In the genomic region with DNA sequence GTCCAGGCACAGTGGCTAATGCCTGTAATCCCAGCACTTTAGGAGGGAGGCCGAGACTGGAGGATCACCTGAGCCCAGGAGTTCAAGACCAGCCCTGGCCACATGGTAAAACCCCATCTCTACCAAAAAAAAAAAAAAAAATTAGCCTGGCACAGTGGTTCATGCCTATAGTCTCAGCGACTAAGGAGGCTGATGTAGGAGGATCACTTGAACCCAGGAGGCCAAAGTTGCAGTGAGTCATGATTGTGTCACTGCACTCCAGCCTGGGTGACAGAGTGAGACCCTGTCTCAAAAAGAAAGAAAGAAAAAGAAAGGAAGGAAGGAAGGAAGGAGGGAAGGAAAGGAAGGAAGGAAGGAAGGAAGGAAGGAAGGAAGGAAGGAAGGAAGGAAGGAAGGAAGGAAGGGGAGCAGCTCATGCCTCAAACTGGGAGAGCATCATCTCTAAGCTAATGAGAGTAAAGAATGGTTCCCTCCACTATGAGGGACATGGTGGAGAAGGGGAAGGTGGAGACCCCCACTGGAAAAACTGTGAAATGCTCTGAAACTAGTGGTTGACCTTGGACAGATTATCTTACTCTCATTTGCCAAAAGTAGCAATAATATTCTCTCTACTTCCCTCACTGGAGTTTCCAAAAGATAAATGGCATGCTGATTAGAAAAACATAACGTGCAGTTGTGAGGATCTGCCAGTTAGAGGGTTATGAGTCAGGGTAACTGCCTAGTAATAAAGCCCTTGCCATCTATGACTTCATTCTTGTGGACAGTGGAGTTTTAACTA, we compare ENCODE assay signal across 8 cellular contexts. TPM values are rescaled to one million over a fixed set of nuclear protein-coding genes. Genes with fewer than 3 reads are reported as not detected.
A peak's percentile ranks its signal among the peaks of the same experiment; 100 is the strongest.
DNase-seq lines count a peak whose midpoint lies in the region; ATAC-seq and TF ChIP-seq lines count a peak whose summit lies in the region.

No MANE protein-coding gene starts in this region.

- peak overlapping the region; percentile 70 for H3K4me3 Mint-ChIP-seq in activated T-helper 1 cell treated with anti-CD3 and anti-CD28 coated beads, Interleukin-12 subunit alpha, Interleukin-12 subunit beta, Interleukin-2, Interleukin-4 antibody, amounts not matched to agents 30 ng/mL and 10 ng/mL and 1 ng/mL, durations not matched to agents 14 hours and 24 hours and 36 hours
- H3K4me3 Mint-ChIP-seq in natural killer cell, result peak overlapping the region; percentile 62

- no peak for TF ChIP-seq CTCF in natural killer cell (IDR thresholded peaks at IDR 0.05)

- ATAC-seq in natural killer cell (peak in 2 of 3 donors; percentile 43 to 55), HG03521 (IDR thresholded peaks at IDR 0.05; ENCODE audit: unreplicated experiment) (no peak)

- H3K9me3 ChIP-seq in KOPT-K1 (ENCODE audit: insufficient read depth, low read length, poor library complexity, severe bottlenecking), result no peaks in the 10 kb centered on the region

- peak overlapping the region; percentile 98 for H3K27ac Mint-ChIP-seq in activated T-helper 1 cell treated with anti-CD3 and anti-CD28 coated beads, Interleukin-12 subunit alpha, Interleukin-12 subunit beta, Interleukin-2, Interleukin-4 antibody, amounts not matched to agents 30 ng/mL and 10 ng/mL and 1 ng/mL, durations not matched to agents 14 hours and 24 hours and 36 hours
- H3K27ac Mint-ChIP-seq in natural killer cell, result peak overlapping the region; percentile 87 to 89

- peaks cover 3% of the 10 kb centered on the region for H3K27me3 Mint-ChIP-seq in activated T-helper 1 cell treated with anti-CD3 and anti-CD28 coated beads, Interleukin-12 subunit alpha, Interleukin-12 subunit beta, Interleukin-2, Interleukin-4 antibody, amounts not matched to agents 30 ng/mL and 10 ng/mL and 1 ng/mL, durations not matched to agents 14 hours and 24 hours and 36 hours (ENCODE audit: insufficient read depth)
- no peaks in the 10 kb centered on the region for H3K27me3 Mint-ChIP-seq in natural killer cell (ENCODE audit: low read depth in 2 of 2)

- H3K27ac ChIP-seq in KOPT-K1 (ENCODE audit: low read depth, low read length, poor library complexity, severe bottlenecking), result peak overlapping the region; percentile 94

- peaks cover 4% of the 10 kb centered on the region for H3K9me3 Mint-ChIP-seq in activated T-helper 1 cell treated with anti-CD3 and anti-CD28 coated beads, Interleukin-12 subunit alpha, Interleukin-12 subunit beta, Interleukin-2, Interleukin-4 antibody, amounts not matched to agents 30 ng/mL and 10 ng/mL and 1 ng/mL, durations not matched to agents 14 hours and 24 hours and 36 hours
- peaks cover 2 to 5% of the 10 kb centered on the region in 2 donors for H3K9me3 Mint-ChIP-seq in natural killer cell

- H3K36me3 Mint-ChIP-seq in activated T-helper 1 cell treated with anti-CD3 and anti-CD28 coated beads, Interleukin-12 subunit alpha, Interleukin-12 subunit beta, Interleukin-2, Interleukin-4 antibody, amounts not matched to agents 30 ng/mL and 10 ng/mL and 1 ng/mL, durations not matched to agents 14 hours and 24 hours and 36 hours (ENCODE audit: low read depth), result no peaks in the 10 kb centered on the region
- H3K36me3 Mint-ChIP-seq in natural killer cell, result no peaks in the 10 kb centered on the region

- DNase-seq in activated CD4-positive, alpha-beta T cell treated with anti-CD3 and anti-CD28 coated beads for 48 hours, result peak; percentile 47
- no peak for DNase-seq in activated CD4-positive, alpha-beta T cell treated with anti-CD3 and anti-CD28 coated beads, Interleukin-2, amount 50 U/mL, for 4 hours
- no peak for DNase-seq in activated T-helper 1 cell treated with anti-CD3 and anti-CD28 coated beads, Interleukin-12 subunit alpha, Interleukin-12 subunit beta, Interleukin-2, Interleukin-4 antibody, amounts not matched to agents 30 ng/mL and 10 ng/mL and 1 ng/mL, durations not matched to agents 14 hours and 24 hours and 36 hours (ENCODE audit: low spot score)
- DNase-seq in natural killer cell (no peak), islet precursor cell (no peak)
- no peak for DNase-seq in central memory CD4-positive, alpha-beta T cell

- peaks cover 68% of the 10 kb centered on the region for H3K4me1 Mint-ChIP-seq in activated T-helper 1 cell treated with anti-CD3 and anti-CD28 coated beads, Interleukin-12 subunit alpha, Interleukin-12 subunit beta, Interleukin-2, Interleukin-4 antibody, amounts not matched to agents 30 ng/mL and 10 ng/mL and 1 ng/mL, durations not matched to agents 14 hours and 24 hours and 36 hours (ENCODE audit: low read depth)
- H3K4me1 Mint-ChIP-seq in natural killer cell, result peaks cover 49 to 60% of the 10 kb centered on the region in 2 donors

- no peaks in the 10 kb centered on the region for H3K36me3 ChIP-seq in KOPT-K1 (ENCODE audit: insufficient read depth, low read length)

- intact Hi-C loops in activated T-helper 1 cell treated with anti-CD3 and anti-CD28 coated beads, Interleukin-12 subunit alpha, Interleukin-12 subunit beta, Interleukin-2, Interleukin-4 antibody, amounts not matched to agents 30 ng/mL and 10 ng/mL and 1 ng/mL, durations not matched to agents 14 hours and 24 hours and 36 hours (cut with micrococcal nuclease), result loop anchor here (1.0 to 2.0 kb wide), 7 partner anchors 16 to 433 kb away; a partner anchor contains a TSS
- intact Hi-C loops in natural killer cell (cut with micrococcal nuclease), result loop anchor here (2.0 to 5.0 kb wide), 2 partner anchors 37 to 239 kb away; a partner anchor contains a TSS

RNA-seq across cellular contexts. Expression of a gene that starts 16.8 kb away (rescaled TPM):
- total RNA-seq in activated T-helper 1 cell treated with anti-CD3 and anti-CD28 coated beads, Interleukin-12 subunit alpha, Interleukin-12 subunit beta, Interleukin-2, Interleukin-4 antibody, amounts not matched to agents 30 ng/mL and 10 ng/mL and 1 ng/mL, durations not matched to agents 14 hours and 24 hours and 36 hours, result 53.8 and 59.7 TPM in 2 replicates
- total RNA-seq in natural killer cell, result 10 to 100 TPM; 29.2 to 64.1 (median 35.3) TPM

RNA-seq across cellular contexts. Expression of a gene that starts 37.6 kb away (rescaled TPM):
- 4.6 and 4.9 TPM in 2 replicates for total RNA-seq in activated T-helper 1 cell treated with anti-CD3 and anti-CD28 coated beads, Interleukin-12 subunit alpha, Interleukin-12 subunit beta, Interleukin-2, Interleukin-4 antibody, amounts not matched to agents 30 ng/mL and 10 ng/mL and 1 ng/mL, durations not matched to agents 14 hours and 24 hours and 36 hours
- total RNA-seq in natural killer cell, result 10 to 100 TPM; 11.1 to 23.9 (median 13.3) TPM

RNA-seq across cellular contexts. Expression of a gene that starts 46.1 kb away (rescaled TPM):
- not detected in 2 replicates for total RNA-seq in activated T-helper 1 cell treated with anti-CD3 and anti-CD28 coated beads, Interleukin-12 subunit alpha, Interleukin-12 subunit beta, Interleukin-2, Interleukin-4 antibody, amounts not matched to agents 30 ng/mL and 10 ng/mL and 1 ng/mL, durations not matched to agents 14 hours and 24 hours and 36 hours
- 1 to 10 TPM in 1 of 3 donors, not detected in 2; 4.0 TPM for total RNA-seq in natural killer cell

RNA-seq across cellular contexts. Expression of a gene that starts 46.6 kb away (rescaled TPM):
- not detected in 2 replicates for total RNA-seq in activated T-helper 1 cell treated with anti-CD3 and anti-CD28 coated beads, Interleukin-12 subunit alpha, Interleukin-12 subunit beta, Interleukin-2, Interleukin-4 antibody, amounts not matched to agents 30 ng/mL and 10 ng/mL and 1 ng/mL, durations not matched to agents 14 hours and 24 hours and 36 hours
- total RNA-seq in natural killer cell, result 1 to 10 TPM in 1 of 3 donors, not detected in 2; 2.0 TPM
